1 cellular context compared by ENCODE assay signal in the genomic region with DNA sequence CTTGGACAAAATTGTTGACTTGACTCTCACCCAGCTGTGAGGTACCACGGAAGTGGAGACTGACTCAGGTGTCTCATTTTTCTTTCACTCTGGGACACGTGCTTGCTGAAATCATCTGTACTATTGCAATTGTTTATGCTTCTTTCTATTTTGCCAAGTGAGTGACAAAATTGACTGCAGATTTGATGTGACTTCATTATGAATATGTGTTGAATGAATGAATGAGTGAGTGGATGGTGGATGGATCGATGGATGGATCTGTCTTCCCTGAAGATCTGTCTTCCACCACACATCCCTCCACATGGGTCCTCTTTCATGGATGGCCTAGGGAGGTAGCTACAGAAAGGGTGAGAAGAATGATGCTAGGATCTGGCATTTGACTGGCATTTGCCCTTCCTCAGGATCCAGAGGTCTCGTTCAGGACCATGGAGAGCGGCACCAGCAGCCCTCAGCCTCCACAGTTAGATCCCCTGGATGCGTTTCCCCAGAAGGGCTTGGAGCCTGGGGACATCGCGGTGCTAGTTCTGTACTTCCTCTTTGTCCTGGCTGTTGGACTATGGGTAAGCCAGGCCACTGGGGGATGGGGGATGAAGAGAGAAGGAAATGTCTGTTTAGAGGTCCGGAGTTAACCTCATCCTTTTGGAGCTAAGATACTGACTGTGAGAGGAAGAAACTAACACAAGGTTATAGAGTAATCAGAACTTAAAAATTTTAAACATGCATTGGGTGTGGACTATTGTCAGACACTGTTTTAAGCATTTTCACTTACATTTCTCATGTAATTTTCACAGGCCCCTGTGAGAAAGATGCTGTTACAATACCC.
A peak's percentile ranks its signal among the peaks of the same experiment; 100 is the strongest.
TF ChIP-seq lines count a peak whose summit lies in the region.

No MANE protein-coding gene starts in this region.

TF ChIP-seq in K562, 482 proteins besides CTCF, POLR2A, EP300 and RAD21 (continued from another document and continues in another):
- TF ChIP-seq, protein P1, sequence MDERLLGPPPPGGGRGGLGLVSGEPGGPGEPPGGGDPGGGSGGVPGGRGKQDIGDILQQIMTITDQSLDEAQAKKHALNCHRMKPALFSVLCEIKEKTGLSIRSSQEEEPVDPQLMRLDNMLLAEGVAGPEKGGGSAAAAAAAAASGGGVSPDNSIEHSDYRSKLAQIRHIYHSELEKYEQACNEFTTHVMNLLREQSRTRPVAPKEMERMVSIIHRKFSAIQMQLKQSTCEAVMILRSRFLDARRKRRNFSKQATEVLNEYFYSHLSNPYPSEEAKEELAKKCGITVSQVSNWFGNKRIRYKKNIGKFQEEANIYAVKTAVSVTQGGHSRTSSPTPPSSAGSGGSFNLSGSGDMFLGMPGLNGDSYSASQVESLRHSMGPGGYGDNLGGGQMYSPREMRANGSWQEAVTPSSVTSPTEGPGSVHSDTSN (CRISPR knock-in tag; IDR thresholded peaks at IDR 0.05; ENCODE audit: low read depth) = no peak
- TF ChIP-seq, protein P1 (tag; conservative IDR thresholded peaks at IDR 0.05; ENCODE audit: low read depth) = 0 out of 2 replicates have a peak, but pooled peaks have one; percentile 7
- TF ChIP-seq, protein P2, sequence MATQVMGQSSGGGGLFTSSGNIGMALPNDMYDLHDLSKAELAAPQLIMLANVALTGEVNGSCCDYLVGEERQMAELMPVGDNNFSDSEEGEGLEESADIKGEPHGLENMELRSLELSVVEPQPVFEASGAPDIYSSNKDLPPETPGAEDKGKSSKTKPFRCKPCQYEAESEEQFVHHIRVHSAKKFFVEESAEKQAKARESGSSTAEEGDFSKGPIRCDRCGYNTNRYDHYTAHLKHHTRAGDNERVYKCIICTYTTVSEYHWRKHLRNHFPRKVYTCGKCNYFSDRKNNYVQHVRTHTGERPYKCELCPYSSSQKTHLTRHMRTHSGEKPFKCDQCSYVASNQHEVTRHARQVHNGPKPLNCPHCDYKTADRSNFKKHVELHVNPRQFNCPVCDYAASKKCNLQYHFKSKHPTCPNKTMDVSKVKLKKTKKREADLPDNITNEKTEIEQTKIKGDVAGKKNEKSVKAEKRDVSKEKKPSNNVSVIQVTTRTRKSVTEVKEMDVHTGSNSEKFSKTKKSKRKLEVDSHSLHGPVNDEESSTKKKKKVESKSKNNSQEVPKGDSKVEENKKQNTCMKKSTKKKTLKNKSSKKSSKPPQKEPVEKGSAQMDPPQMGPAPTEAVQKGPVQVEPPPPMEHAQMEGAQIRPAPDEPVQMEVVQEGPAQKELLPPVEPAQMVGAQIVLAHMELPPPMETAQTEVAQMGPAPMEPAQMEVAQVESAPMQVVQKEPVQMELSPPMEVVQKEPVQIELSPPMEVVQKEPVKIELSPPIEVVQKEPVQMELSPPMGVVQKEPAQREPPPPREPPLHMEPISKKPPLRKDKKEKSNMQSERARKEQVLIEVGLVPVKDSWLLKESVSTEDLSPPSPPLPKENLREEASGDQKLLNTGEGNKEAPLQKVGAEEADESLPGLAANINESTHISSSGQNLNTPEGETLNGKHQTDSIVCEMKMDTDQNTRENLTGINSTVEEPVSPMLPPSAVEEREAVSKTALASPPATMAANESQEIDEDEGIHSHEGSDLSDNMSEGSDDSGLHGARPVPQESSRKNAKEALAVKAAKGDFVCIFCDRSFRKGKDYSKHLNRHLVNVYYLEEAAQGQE (CRISPR knock-in tag; IDR thresholded peaks at IDR 0.05; ENCODE audit: low read depth) = peak; percentile 97
- TF ChIP-seq PRMT5 (CRISPR knock-in tag; IDR thresholded peaks at IDR 0.05) (peak; percentile 89; the same call in 1 of the 2 replicates), ZNF24 (IDR thresholded peaks at IDR 0.05) (peak; percentile 78), NR3C1 (CRISPR knock-in tag; IDR thresholded peaks at IDR 0.05) (peak; percentile 59; the same call in 1 of the 2 replicates), ATF7 (IDR thresholded peaks at IDR 0.05) (no peak), MAZ (CRISPR knock-in tag; conservative IDR thresholded peaks at IDR 0.05 in 1 of 2, IDR thresholded peaks at IDR 0.05 in 1 of 2) (0 out of 4 replicates have a peak, but pooled peaks have one; percentile 17 to 27), MIER1 (IDR thresholded peaks at IDR 0.05; ENCODE audit: low read depth) (peak; percentile 95), ZNF668 (CRISPR knock-in tag; IDR thresholded peaks at IDR 0.05) (no peak), DMBX1 (CRISPR knock-in tag; IDR thresholded peaks at IDR 0.05; ENCODE audit: borderline replicate concordance) (0 out of 2 replicates have a peak, but pooled peaks have one; percentile 33), CREM (IDR thresholded peaks at IDR 0.05; ENCODE audit: low read depth) (0 out of 2 replicates have a peak, but pooled peaks have one; percentile 13), SPI1 (IDR thresholded peaks at IDR 0.05; ENCODE audit: borderline replicate concordance, low read depth, low read length) (peak; percentile 31; the same call in 1 of the 2 replicates), EHMT2 (IDR thresholded peaks at IDR 0.05) (peak; percentile 97)
- TF ChIP-seq, protein P3, sequence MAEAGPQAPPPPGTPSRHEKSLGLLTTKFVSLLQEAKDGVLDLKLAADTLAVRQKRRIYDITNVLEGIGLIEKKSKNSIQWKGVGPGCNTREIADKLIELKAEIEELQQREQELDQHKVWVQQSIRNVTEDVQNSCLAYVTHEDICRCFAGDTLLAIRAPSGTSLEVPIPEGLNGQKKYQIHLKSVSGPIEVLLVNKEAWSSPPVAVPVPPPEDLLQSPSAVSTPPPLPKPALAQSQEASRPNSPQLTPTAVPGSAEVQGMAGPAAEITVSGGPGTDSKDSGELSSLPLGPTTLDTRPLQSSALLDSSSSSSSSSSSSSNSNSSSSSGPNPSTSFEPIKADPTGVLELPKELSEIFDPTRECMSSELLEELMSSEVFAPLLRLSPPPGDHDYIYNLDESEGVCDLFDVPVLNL (CRISPR knock-in tag; IDR thresholded peaks at IDR 0.05; ENCODE audit: low read depth) = peak; percentile 58; the same call in 1 of the 2 replicates
- TF ChIP-seq, protein P4, sequence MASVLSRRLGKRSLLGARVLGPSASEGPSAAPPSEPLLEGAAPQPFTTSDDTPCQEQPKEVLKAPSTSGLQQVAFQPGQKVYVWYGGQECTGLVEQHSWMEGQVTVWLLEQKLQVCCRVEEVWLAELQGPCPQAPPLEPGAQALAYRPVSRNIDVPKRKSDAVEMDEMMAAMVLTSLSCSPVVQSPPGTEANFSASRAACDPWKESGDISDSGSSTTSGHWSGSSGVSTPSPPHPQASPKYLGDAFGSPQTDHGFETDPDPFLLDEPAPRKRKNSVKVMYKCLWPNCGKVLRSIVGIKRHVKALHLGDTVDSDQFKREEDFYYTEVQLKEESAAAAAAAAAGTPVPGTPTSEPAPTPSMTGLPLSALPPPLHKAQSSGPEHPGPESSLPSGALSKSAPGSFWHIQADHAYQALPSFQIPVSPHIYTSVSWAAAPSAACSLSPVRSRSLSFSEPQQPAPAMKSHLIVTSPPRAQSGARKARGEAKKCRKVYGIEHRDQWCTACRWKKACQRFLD (CRISPR knock-in tag; IDR thresholded peaks at IDR 0.05) = 0 out of 2 replicates have a peak, but pooled peaks have one; percentile 45
- TF ChIP-seq, protein P5, sequence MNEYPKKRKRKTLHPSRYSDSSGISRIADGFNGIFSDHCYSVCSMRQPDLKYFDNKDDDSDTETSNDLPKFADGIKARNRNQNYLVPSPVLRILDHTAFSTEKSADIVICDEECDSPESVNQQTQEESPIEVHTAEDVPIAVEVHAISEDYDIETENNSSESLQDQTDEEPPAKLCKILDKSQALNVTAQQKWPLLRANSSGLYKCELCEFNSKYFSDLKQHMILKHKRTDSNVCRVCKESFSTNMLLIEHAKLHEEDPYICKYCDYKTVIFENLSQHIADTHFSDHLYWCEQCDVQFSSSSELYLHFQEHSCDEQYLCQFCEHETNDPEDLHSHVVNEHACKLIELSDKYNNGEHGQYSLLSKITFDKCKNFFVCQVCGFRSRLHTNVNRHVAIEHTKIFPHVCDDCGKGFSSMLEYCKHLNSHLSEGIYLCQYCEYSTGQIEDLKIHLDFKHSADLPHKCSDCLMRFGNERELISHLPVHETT (CRISPR knock-in tag; conservative IDR thresholded peaks at IDR 0.05 in 1 of 2, IDR thresholded peaks at IDR 0.05 in 1 of 2) = no peak
- TF ChIP-seq, protein P6, sequence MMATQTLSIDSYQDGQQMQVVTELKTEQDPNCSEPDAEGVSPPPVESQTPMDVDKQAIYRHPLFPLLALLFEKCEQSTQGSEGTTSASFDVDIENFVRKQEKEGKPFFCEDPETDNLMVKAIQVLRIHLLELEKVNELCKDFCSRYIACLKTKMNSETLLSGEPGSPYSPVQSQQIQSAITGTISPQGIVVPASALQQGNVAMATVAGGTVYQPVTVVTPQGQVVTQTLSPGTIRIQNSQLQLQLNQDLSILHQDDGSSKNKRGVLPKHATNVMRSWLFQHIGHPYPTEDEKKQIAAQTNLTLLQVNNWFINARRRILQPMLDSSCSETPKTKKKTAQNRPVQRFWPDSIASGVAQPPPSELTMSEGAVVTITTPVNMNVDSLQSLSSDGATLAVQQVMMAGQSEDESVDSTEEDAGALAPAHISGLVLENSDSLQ (IDR thresholded peaks at IDR 0.05) = peak; percentile 42; the same call in 1 of the 2 replicates
- TF ChIP-seq, protein P7, sequence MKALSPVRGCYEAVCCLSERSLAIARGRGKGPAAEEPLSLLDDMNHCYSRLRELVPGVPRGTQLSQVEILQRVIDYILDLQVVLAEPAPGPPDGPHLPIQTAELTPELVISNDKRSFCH (CRISPR knock-in tag; IDR thresholded peaks at IDR 0.05) = no peak
- TF ChIP-seq, protein P7 (tag; IDR thresholded peaks at IDR 0.05) = 0 out of 2 replicates have a peak, but pooled peaks have one; percentile 41
- TF ChIP-seq, protein P8, sequence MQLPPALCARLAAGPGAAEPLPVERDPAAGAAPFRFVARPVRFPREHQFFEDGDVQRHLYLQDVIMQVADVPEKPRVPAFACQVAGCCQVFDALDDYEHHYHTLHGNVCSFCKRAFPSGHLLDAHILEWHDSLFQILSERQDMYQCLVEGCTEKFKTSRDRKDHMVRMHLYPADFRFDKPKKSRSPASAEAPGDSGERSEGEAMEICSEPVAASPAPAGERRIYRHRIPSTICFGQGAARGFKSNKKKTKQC (CRISPR knock-in tag; IDR thresholded peaks at IDR 0.05) = peak; percentile 78
- TF ChIP-seq, protein P9, sequence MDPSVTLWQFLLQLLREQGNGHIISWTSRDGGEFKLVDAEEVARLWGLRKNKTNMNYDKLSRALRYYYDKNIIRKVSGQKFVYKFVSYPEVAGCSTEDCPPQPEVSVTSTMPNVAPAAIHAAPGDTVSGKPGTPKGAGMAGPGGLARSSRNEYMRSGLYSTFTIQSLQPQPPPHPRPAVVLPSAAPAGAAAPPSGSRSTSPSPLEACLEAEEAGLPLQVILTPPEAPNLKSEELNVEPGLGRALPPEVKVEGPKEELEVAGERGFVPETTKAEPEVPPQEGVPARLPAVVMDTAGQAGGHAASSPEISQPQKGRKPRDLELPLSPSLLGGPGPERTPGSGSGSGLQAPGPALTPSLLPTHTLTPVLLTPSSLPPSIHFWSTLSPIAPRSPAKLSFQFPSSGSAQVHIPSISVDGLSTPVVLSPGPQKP (CRISPR knock-in tag; IDR thresholded peaks at IDR 0.05) = no peak
- TF ChIP-seq, protein P10, sequence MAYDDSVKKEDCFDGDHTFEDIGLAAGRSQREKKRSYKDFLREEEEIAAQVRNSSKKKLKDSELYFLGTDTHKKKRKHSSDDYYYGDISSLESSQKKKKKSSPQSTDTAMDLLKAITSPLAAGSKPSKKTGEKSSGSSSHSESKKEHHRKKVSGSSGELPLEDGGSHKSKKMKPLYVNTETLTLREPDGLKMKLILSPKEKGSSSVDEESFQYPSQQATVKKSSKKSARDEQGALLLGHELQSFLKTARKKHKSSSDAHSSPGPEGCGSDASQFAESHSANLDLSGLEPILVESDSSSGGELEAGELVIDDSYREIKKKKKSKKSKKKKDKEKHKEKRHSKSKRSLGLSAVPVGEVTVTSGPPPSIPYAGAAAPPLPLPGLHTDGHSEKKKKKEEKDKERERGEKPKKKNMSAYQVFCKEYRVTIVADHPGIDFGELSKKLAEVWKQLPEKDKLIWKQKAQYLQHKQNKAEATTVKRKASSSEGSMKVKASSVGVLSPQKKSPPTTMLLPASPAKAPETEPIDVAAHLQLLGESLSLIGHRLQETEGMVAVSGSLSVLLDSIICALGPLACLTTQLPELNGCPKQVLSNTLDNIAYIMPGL (CRISPR knock-in tag; IDR thresholded peaks at IDR 0.05) = 0 out of 2 replicates have a peak, but pooled peaks have one; percentile 73
- TF ChIP-seq, protein P11, sequence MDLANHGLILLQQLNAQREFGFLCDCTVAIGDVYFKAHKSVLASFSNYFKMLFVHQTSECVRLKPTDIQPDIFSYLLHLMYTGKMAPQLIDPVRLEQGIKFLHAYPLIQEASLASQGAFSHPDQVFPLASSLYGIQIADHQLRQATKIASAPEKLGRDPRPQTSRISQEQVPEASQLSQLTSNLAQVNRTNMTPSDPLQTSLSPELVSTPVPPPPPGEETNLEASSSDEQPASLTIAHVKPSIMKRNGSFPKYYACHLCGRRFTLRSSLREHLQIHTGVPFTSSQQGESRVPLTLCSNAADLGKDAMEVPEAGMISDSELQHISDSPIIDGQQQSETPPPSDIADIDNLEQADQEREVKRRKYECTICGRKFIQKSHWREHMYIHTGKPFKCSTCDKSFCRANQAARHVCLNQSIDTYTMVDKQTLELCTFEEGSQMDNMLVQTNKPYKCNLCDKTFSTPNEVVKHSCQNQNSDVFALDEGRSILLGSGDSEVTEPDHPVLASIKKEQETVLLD (IDR thresholded peaks at IDR 0.05) = no peak
- TF ChIP-seq, protein P12, sequence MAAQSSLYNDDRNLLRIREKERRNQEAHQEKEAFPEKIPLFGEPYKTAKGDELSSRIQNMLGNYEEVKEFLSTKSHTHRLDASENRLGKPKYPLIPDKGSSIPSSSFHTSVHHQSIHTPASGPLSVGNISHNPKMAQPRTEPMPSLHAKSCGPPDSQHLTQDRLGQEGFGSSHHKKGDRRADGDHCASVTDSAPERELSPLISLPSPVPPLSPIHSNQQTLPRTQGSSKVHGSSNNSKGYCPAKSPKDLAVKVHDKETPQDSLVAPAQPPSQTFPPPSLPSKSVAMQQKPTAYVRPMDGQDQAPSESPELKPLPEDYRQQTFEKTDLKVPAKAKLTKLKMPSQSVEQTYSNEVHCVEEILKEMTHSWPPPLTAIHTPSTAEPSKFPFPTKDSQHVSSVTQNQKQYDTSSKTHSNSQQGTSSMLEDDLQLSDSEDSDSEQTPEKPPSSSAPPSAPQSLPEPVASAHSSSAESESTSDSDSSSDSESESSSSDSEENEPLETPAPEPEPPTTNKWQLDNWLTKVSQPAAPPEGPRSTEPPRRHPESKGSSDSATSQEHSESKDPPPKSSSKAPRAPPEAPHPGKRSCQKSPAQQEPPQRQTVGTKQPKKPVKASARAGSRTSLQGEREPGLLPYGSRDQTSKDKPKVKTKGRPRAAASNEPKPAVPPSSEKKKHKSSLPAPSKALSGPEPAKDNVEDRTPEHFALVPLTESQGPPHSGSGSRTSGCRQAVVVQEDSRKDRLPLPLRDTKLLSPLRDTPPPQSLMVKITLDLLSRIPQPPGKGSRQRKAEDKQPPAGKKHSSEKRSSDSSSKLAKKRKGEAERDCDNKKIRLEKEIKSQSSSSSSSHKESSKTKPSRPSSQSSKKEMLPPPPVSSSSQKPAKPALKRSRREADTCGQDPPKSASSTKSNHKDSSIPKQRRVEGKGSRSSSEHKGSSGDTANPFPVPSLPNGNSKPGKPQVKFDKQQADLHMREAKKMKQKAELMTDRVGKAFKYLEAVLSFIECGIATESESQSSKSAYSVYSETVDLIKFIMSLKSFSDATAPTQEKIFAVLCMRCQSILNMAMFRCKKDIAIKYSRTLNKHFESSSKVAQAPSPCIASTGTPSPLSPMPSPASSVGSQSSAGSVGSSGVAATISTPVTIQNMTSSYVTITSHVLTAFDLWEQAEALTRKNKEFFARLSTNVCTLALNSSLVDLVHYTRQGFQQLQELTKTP (IDR thresholded peaks at IDR 0.05; ENCODE audit: low read depth in 1 of 2, partially characterized antibody in 2 of 2) = peak in 1 of 2 experiments; percentile 81
